1 cellular context compared by ENCODE assay signal in genomic region chr12:93469386-93469785, GRCh38.
TF ChIP-seq lines count a peak whose summit lies in the region.

No MANE protein-coding gene starts in this region.

TF ChIP-seq in HepG2, 621 proteins besides CTCF, POLR2A, EP300 and RAD21:
- no peak for TF ChIP-seq HINFP (CRISPR knock-in tag; IDR thresholded peaks at IDR 0.05; ENCODE audit: low read depth)
- TF ChIP-seq ZNF770 (CRISPR knock-in tag; IDR thresholded peaks at IDR 0.05), result peak; percentile 48; the same call in 1 of the 2 replicates
- TF ChIP-seq SCMH1 (CRISPR knock-in tag; IDR thresholded peaks at IDR 0.05; ENCODE audit: borderline replicate concordance), result no peak
- TF ChIP-seq ZNF121 (CRISPR knock-in tag; IDR thresholded peaks at IDR 0.05), result peak; percentile 40; the same call in 1 of the 2 replicates
- no peak for TF ChIP-seq ZHX1 (CRISPR knock-in tag; IDR thresholded peaks at IDR 0.05; ENCODE audit: low read depth)
